Comparison of ENCODE assay signal across 8 cellular contexts in the genomic region with DNA sequence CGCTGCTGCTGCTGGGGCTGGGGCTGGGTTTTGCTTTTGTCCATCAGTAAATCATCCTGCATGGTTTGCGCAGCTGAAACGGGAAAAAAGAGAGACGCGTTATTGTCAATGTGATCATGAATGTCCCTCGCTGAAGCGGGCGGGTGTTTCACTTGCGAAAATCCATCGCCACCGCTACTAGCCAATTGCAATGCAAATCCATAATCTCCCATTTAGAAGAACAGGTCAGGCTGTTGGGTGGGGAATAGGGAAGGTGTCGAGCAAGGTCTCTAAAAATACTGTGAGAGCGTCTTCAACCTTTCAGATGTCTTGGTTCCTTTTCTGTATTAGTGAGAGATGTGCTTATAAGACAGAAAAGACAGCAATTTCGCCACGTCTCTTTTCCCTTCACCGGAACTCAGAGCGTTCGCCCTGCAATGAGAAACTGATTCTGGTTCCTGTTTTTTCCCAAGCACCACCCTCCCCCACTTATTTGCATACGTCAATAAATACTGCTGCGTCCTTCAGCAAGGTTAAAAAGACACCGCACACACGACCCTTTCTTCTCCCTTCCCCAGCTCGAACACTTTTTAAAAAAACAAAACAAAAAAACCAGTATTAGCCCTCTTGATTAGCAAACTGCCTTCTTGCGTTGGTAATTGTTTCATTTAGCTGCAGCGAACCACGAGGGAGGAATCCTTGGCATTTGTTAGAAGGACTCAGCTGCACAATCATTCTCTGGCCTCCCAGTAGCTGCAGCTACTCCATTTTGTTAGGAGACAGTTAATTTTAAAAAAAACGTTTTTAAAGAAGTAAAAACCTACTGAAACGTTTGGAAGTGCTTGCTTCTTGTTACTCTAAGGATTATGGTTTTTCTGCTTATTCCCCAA. TPM values are rescaled to one million over a fixed set of nuclear protein-coding genes. Genes with fewer than 3 reads are reported as not detected.
DNase-seq lines count a peak whose midpoint lies in the region; ATAC-seq, FAIRE-seq and TF ChIP-seq lines count a peak whose summit lies in the region.

No MANE protein-coding gene starts in this region.

- peaks cover 10% of the 10 kb centered on the region for H3K4me1 ChIP-seq in endothelial cell of umbilical vein (ENCODE audit: control insufficient read depth, extremely low read depth, insufficient read depth, low read length)
- peaks cover 12 to 69% (median 46%) of the 10 kb centered on the region in 4 donors for H3K4me1 ChIP-seq in stomach

- H2AFZ ChIP-seq in endothelial cell of umbilical vein (ENCODE audit: low read depth, low read length), result peak overlapping the region; percentile 81

- TF ChIP-seq EP300 in stomach (IDR thresholded peaks at IDR 0.05), result no peak

- H3K27ac ChIP-seq in AG04450 (ENCODE audit: low read depth, low read length), result peak overlapping the region; percentile 47
- H3K27ac ChIP-seq in endothelial cell of umbilical vein (ENCODE audit: insufficient read depth, low read depth, low read length), result peak overlapping the region; percentile 18
- H3K27ac ChIP-seq in stomach, result peak overlapping the region; percentile 85 to 91 (median 89)

- H3K4me3 ChIP-seq in AG04450 (ENCODE audit: low read depth, low read length) (peak overlapping the region; percentile 76), endothelial cell of umbilical vein (replicated peaks in 1 of 3; ENCODE audit: insufficient read depth in 1 of 3, low read depth in 1 of 3, low read length in 3 of 3) (peak overlapping the region; percentile 54 to 89 (median 54)), stomach (peak overlapping the region; percentile 69 to 89 (median 78))

- peak overlapping the region; percentile 62 for H3K9ac ChIP-seq in endothelial cell of umbilical vein (replicated peaks; ENCODE audit: extremely low read depth, insufficient read depth, low read length)

- intact Hi-C loops in endothelial cell of umbilical vein (cut with micrococcal nuclease), result loop anchor here (1.0 kb wide), 1 partner anchor 51 kb away; the partner anchor contains the start of genes CPEB3 and MARCHF5
- intact Hi-C loops in stomach (cut with DNase I; ENCODE audit: low total_unique reads), result loop anchor here (10.0 kb wide), 1 partner anchor 54 kb away; the partner anchor contains the start of genes CPEB3 and MARCHF5

- peak overlapping the region; percentile 81 for H3K4me2 ChIP-seq in endothelial cell of umbilical vein (ENCODE audit: insufficient read depth, low read length)

- no TSS peak for BruUV-seq in endothelial cell of umbilical vein (replicated peaks; lab: Mats Ljungman, UMichigan)

- TF ChIP-seq CTCF in AG04450 (IDR thresholded peaks at IDR 0.05; ENCODE audit: low read depth, low read length) (no peak), endothelial cell of umbilical vein (IDR thresholded peaks at IDR 0.05; ENCODE audit: extremely low read depth in 1 of 2, insufficient read depth in 1 of 2, low read depth in 1 of 2, low read length in 2 of 2) (no peak), stomach (IDR thresholded peaks at IDR 0.05) (no peak)

- no peak for DNase-seq in AG04450 (ENCODE audit: low read depth, low spot score)
- DNase-seq in NCI-H226, result peak; percentile 42
- DNase-seq in activated CD4-positive, alpha-beta T cell treated with anti-CD3 and anti-CD28 coated beads, Interleukin-2, amount 50 U/mL, for 4 hours, result peak; percentile 7 to 15
- DNase-seq in endothelial cell of umbilical vein (ENCODE audit: low read depth, low spot score), result peak; percentile 81
- DNase-seq in medulla oblongata (ENCODE audit: extremely low spot score), result peak; percentile 95
- peak; percentile 70 for DNase-seq in stomach

- no peaks in the 10 kb centered on the region for H3K79me2 ChIP-seq in endothelial cell of umbilical vein (ENCODE audit: control insufficient read depth, insufficient read depth, low read length)

- ATAC-seq in GM18505 (IDR thresholded peaks at IDR 0.05; ENCODE audit: unreplicated experiment) (no peak), HG03064 (IDR thresholded peaks at IDR 0.05; ENCODE audit: low read depth, unreplicated experiment) (peak; percentile 49)

- peak; percentile 97 for FAIRE-seq in endothelial cell of umbilical vein (lab: Jason Lieb, UNC)

- dilution Hi-C loops in endothelial cell of umbilical vein (cut with MboI; ENCODE audit: extremely low pct_ligation_motif_present, low sequenced_read_pairs), result no loop called here

- no peaks in the 10 kb centered on the region for H3K36me3 ChIP-seq in endothelial cell of umbilical vein (ENCODE audit: control insufficient read depth in 2 of 2, extremely low read depth in 1 of 2, insufficient read depth in 2 of 2, low read length in 2 of 2)
- H3K36me3 ChIP-seq in stomach, result no peaks in the 10 kb centered on the region

- POLR2A ChIA-PET in AG04450 (lab: Yijun Ruan, JAX) (interaction anchor here (0.6 to 1.1 kb wide), 3 partner anchors 29 to 130 kb away, joined by 3 to 5 read pairs (median 4); partner anchors contain the start of genes CPEB3 and MARCHF5), endothelial cell of umbilical vein (lab: Charles Lee) (no interaction called here)

- no peaks in the 10 kb centered on the region for H3K9me1 ChIP-seq in endothelial cell of umbilical vein (replicated peaks; ENCODE audit: control insufficient read depth, extremely low read depth, insufficient read depth, low read length)

- no peaks in the 10 kb centered on the region for H3K27me3 ChIP-seq in AG04450 (ENCODE audit: control insufficient read depth, insufficient read depth, low read length)
- H3K27me3 ChIP-seq in endothelial cell of umbilical vein (ENCODE audit: control insufficient read depth in 2 of 2, insufficient read depth in 2 of 2, low read length in 2 of 2), result no peaks in the 10 kb centered on the region
- no peaks in the 10 kb centered on the region for H3K27me3 ChIP-seq in stomach

- peak; percentile 60 for TF ChIP-seq POLR2A in GM18505 (IDR thresholded peaks at IDR 0.05; ENCODE audit: borderline replicate concordance, extremely low read depth, insufficient read depth, insufficient read length)
- no peak for TF ChIP-seq POLR2A in endothelial cell of umbilical vein (IDR thresholded peaks at IDR 0.05; ENCODE audit: low read depth, low read length)
- peak in 2 of 4 donors; percentile 51 to 60 for TF ChIP-seq POLR2A in stomach (IDR thresholded peaks at IDR 0.05)

- H3K9me3 ChIP-seq in AG04450 (ENCODE audit: control insufficient read depth, insufficient read depth, low read length) (no peaks in the 10 kb centered on the region; the same call in 1 of the 2 replicates), endothelial cell of umbilical vein (replicated peaks; ENCODE audit: control insufficient read depth, insufficient read depth, low read length) (no peaks in the 10 kb centered on the region), stomach (no peaks in the 10 kb centered on the region)

- CTCF ChIA-PET in AG04450 (lab: Charles Lee), result no interaction called here
- CTCF ChIA-PET in endothelial cell of umbilical vein (lab: Charles Lee), result interaction anchor here (1.0 kb wide), 2 partner anchors 50 to 153 kb away, joined by 6 to 7 read pairs; partner anchors contain the start of genes CPEB3 and MARCHF5

- no peaks in the 10 kb centered on the region for H4K20me1 ChIP-seq in endothelial cell of umbilical vein (replicated peaks; ENCODE audit: control insufficient read depth, extremely low read depth, insufficient read depth, low read length)

- WGBS in stomach, 5 donors, result 0 to 1% (median 0%) methylated on average over 23 to 28 of the region's 28 CpGs

TF ChIP-seq in endothelial cell of umbilical vein, 7 proteins besides CTCF, POLR2A, EP300 and RAD21:
- TF ChIP-seq MYC (IDR thresholded peaks at IDR 0.05; ENCODE audit: low read depth, low read length) (no peak), FOS (IDR thresholded peaks at IDR 0.05; ENCODE audit: borderline replicate concordance, insufficient read depth, low read length) (no peak), EZH2 (IDR thresholded peaks at IDR 0.05; ENCODE audit: borderline replicate concordance, low read depth, low read length, severe bottlenecking) (no peak), GATA2 (IDR thresholded peaks at IDR 0.05; ENCODE audit: insufficient read depth, insufficient read length, low read depth, low read length) (no peak), POLR2AphosphoS5 (IDR thresholded peaks at IDR 0.05; ENCODE audit: insufficient read depth, low read depth, low read length) (no peak), JUN (IDR thresholded peaks at IDR 0.05; ENCODE audit: borderline replicate concordance, insufficient read depth, insufficient read length, low read depth) (no peak)
- TF ChIP-seq, protein P1, sequence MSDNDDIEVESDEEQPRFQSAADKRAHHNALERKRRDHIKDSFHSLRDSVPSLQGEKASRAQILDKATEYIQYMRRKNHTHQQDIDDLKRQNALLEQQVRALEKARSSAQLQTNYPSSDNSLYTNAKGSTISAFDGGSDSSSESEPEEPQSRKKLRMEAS (IDR thresholded peaks at IDR 0.05; ENCODE audit: insufficient read depth, insufficient read length), result no peak
TF ChIP-seq in endothelial cell of umbilical vein: peak in this region for 0.

RNA-seq across cellular contexts. Expression of gene CPEB3, which starts 50.4 kb away (rescaled TPM):
- polyA plus RNA-seq in AG04450 (2011; rRNA removed) (0.36 TPM in 2 replicates), endothelial cell of umbilical vein (0.60 and 0.80 TPM in 2 replicates), stomach (1 to 10 TPM; 1.3 to 1.8 (median 1.3) TPM)
- 0.74 and 0.78 TPM in 2 replicates for polyA minus RNA-seq in AG04450 (2011; rRNA and poly(A)+ RNA removed)
- total RNA-seq in endothelial cell of umbilical vein (2.2 and 2.3 TPM in 2 replicates), stomach (10 to 100 TPM in 2 of 5 donors, 1 to 10 TPM in 3; 2.0 to 11.2 (median 6.6) TPM)
- polyA plus RNA-seq in endothelial cell of umbilical vein (2011; cell fraction: cytosol; rRNA removed), result 0.43 and 0.65 TPM in 2 replicates
- 1.9 and 2.1 TPM in 2 replicates for polyA plus RNA-seq in endothelial cell of umbilical vein (2011; cell fraction: nucleus; rRNA removed)
- polyA plus RNA-seq in endothelial cell of umbilical vein (2012), result 0.83 and 0.88 TPM in 2 replicates
- polyA minus RNA-seq in endothelial cell of umbilical vein, result 2.2 and 2.6 TPM in 2 replicates
- 2.0 TPM for polyA minus RNA-seq in endothelial cell of umbilical vein (2011; cell fraction: cytosol; rRNA and poly(A)+ RNA removed)
- 5.2 and 7.2 TPM in 2 replicates for polyA minus RNA-seq in endothelial cell of umbilical vein (2011; cell fraction: nucleus; rRNA and poly(A)+ RNA removed)

RNA-seq across cellular contexts. Expression of gene MARCHF5, which starts 50.4 kb away (rescaled TPM):
- polyA plus RNA-seq in AG04450 (2011; rRNA removed) (26.3 and 34.9 TPM in 2 replicates), endothelial cell of umbilical vein (13.7 and 23.4 TPM in 2 replicates), stomach (10 to 100 TPM; 13.2 to 17.1 (median 16.4) TPM)
- 12.8 and 21.7 TPM in 2 replicates for polyA minus RNA-seq in AG04450 (2011; rRNA and poly(A)+ RNA removed)
- total RNA-seq in endothelial cell of umbilical vein (48.0 and 55.7 TPM in 2 replicates), stomach (10 to 100 TPM in 1 of 5 donors, 1 to 10 TPM in 4; 1.2 to 37.1 (median 4.9) TPM)
- 27.6 and 30.1 TPM in 2 replicates for polyA plus RNA-seq in endothelial cell of umbilical vein (2011; cell fraction: cytosol; rRNA removed)
- 37.9 and 57.2 TPM in 2 replicates for polyA plus RNA-seq in endothelial cell of umbilical vein (2011; cell fraction: nucleus; rRNA removed)
- 60.7 and 63.2 TPM in 2 replicates for polyA plus RNA-seq in endothelial cell of umbilical vein (2012)
- polyA minus RNA-seq in endothelial cell of umbilical vein, result 24.7 and 26.3 TPM in 2 replicates
- polyA minus RNA-seq in endothelial cell of umbilical vein (2011; cell fraction: cytosol; rRNA and poly(A)+ RNA removed), result 8.1 TPM
- polyA minus RNA-seq in endothelial cell of umbilical vein (2011; cell fraction: nucleus; rRNA and poly(A)+ RNA removed), result 20.7 and 36.3 TPM in 2 replicates

Comparison
In these comparisons a context has a peak if more than half of its experiments do, and no peak if none do; other contexts are left out.
1. H3K27ac ChIP-seq: peak in every context shown above with its lines; median percentile 89 in stomach; 47 in AG04450; 18 in endothelial cell of umbilical vein.